ENCODE assay signal across 9 cellular contexts in the genomic region with DNA sequence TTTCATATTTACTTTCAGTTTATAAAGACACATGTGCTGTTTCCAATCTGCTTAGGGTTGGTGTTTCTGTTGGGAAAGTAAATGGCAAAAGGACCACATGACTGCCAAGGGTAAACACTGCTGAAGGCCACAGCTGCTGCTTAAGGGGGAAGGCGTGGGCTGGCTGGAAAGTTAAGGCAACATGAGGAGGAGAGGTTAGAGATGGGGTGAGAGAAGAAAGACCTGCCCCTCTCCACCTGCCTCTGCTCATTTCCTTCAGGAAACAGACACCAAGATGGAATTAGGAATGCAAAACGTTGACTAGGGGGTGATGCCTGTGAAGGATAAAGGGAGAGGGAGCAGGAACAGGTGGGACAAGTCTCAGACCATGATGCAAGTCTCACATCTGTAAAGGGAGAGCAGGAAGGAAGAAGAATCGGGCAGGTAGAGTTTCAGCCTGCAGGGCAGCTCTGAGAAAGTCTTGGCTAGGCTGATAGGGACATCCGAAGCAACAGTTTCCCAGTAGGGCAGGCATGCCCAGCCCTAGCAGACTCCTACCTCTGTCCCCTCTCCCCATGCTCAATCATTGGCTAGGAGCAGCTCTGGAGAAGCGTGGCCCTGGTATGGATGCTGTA.
DNase-seq lines count a peak whose midpoint lies in the region; ATAC-seq and TF ChIP-seq lines count a peak whose summit lies in the region.
"Had no signal": no experiment of that assay in that cellular context is flagged by ENCODE, and none has a peak within 500 bp of the region (broad histone marks: within the 10 kb centered on the region; RNA-seq: fewer than 3 reads in every experiment).

No MANE protein-coding gene starts in this region.

- CTCF ChIA-PET in GM10248 (lab: Yijun Ruan, JAX) = interaction anchor here (0.6 to 2.1 kb wide), 4 partner anchors 9 to 189 kb away, joined by 3 to 6 read pairs (median 3); no protein-coding TSS in a partner anchor
- CTCF ChIA-PET in activated CD8-positive, alpha-beta T cell treated with anti-CD3 and anti-CD28 coated beads for 36 hours (lab: Charles Lee) = interaction anchor here (1.4 to 2.9 kb wide), 2 partner anchors 39 to 292 kb away, joined by 4 to 14 read pairs; no protein-coding TSS in a partner anchor

- intact Hi-C loops in activated CD8-positive, alpha-beta T cell treated with anti-CD3 and anti-CD28 coated beads for 36 hours (cut with micrococcal nuclease) = loop anchor here (5.0 kb wide), 1 partner anchor 52 kb away; no protein-coding TSS in a partner anchor
- intact Hi-C loops in uterus (cut with DNase I; ENCODE audit: low total_unique reads) = no loop called here

- H3K4me3 ChIP-seq in uterus = no peak overlapping the region
- H3K4me3 ChIP-seq: cardiac muscle cell had no signal

- DNase-seq in GM10248 (ENCODE audit: extremely low spot score) (peak; percentile 22), islet precursor cell (peak; percentile 58), uterus (no peak), germinal center (ENCODE audit: low spot score) (no peak), NCI-H226 (no peak)
- peak; percentile 66 for DNase-seq in activated CD8-positive, alpha-beta T cell treated with anti-CD3 and anti-CD28 coated beads for 36 hours

- no peaks in the 10 kb centered on the region for H3K36me3 ChIP-seq in uterus
- H3K36me3 ChIP-seq: cardiac muscle cell had no signal

- TF ChIP-seq POLR2A in uterus (IDR thresholded peaks at IDR 0.05) = no peak

- H3K4me1 Mint-ChIP-seq in activated CD8-positive, alpha-beta T cell treated with anti-CD3 and anti-CD28 coated beads for 36 hours (ENCODE audit: low read depth) = peaks cover 88% of the 10 kb centered on the region

- TF ChIP-seq CTCF in GM10248 (IDR thresholded peaks at IDR 0.05; ENCODE audit: control extremely low read depth, extremely low read depth, low read depth, missing control alignments) (no peak), uterus (IDR thresholded peaks at IDR 0.05) (no peak)
- TF ChIP-seq CTCF in activated CD8-positive, alpha-beta T cell treated with anti-CD3 and anti-CD28 coated beads for 36 hours (IDR thresholded peaks at IDR 0.05) = no peak

- peak overlapping the region; percentile 72 to 78 for H3K27ac ChIP-seq in uterus
- H3K27ac ChIP-seq: cardiac muscle cell had no signal

- H3K27me3 ChIP-seq in uterus = no peaks in the 10 kb centered on the region
- H3K27me3 ChIP-seq: cardiac muscle cell had no signal

- peaks cover 7 to 21% of the 10 kb centered on the region in 2 donors for H3K4me1 ChIP-seq in uterus

- POLR2A ChIA-PET in GM10248 (lab: Yijun Ruan, JAX) = no interaction called here
- POLR2A ChIA-PET in activated CD8-positive, alpha-beta T cell treated with anti-CD3 and anti-CD28 coated beads for 36 hours (lab: Charles Lee) = interaction anchor here (0.7 to 5.3 kb wide), 5 partner anchors 12 to 49 kb away, joined by 3 to 28 read pairs (median 4); no protein-coding TSS in a partner anchor

- H3K27ac Mint-ChIP-seq in activated CD8-positive, alpha-beta T cell treated with anti-CD3 and anti-CD28 coated beads for 36 hours = peak overlapping the region; percentile 94

- H3K27me3 Mint-ChIP-seq in activated CD8-positive, alpha-beta T cell treated with anti-CD3 and anti-CD28 coated beads for 36 hours = no peaks in the 10 kb centered on the region

- no peaks in the 10 kb centered on the region for H3K9me3 ChIP-seq in uterus

- ATAC-seq in HG02763 (IDR thresholded peaks at IDR 0.05; ENCODE audit: unreplicated experiment) (peak; percentile 53), HG02623 (IDR thresholded peaks at IDR 0.05; ENCODE audit: unreplicated experiment) (no peak)
- peak; percentile 5 for ATAC-seq in activated CD8-positive, alpha-beta T cell treated with anti-CD3 and anti-CD28 coated beads for 36 hours

- H3K4me3 Mint-ChIP-seq in activated CD8-positive, alpha-beta T cell treated with anti-CD3 and anti-CD28 coated beads for 36 hours = peak overlapping the region; percentile 60

- H3K36me3 Mint-ChIP-seq in activated CD8-positive, alpha-beta T cell treated with anti-CD3 and anti-CD28 coated beads for 36 hours (ENCODE audit: low read depth) = no peaks in the 10 kb centered on the region

- H3K9me3 Mint-ChIP-seq in activated CD8-positive, alpha-beta T cell treated with anti-CD3 and anti-CD28 coated beads for 36 hours = peaks cover under 1% of the 10 kb centered on the region

Comparison
In these comparisons a context has a peak if more than half of its experiments do, and no peak if none do; other contexts are left out.
1. DNase-seq: peak in GM10248 (single experiment), activated CD8-positive, alpha-beta T cell treated with anti-CD3 and anti-CD28 coated beads for 36 hours (single experiment) and islet precursor cell (single experiment); none in uterus (0 of 2), germinal center (single experiment) and NCI-H226 (single experiment).